In genomic region chrX:66024570-66024969, GRCh38 we compare ENCODE assay signal across 34 cellular contexts. TPM values are rescaled to one million over a fixed set of nuclear protein-coding genes. Genes with fewer than 3 reads are reported as not detected.
"Had no signal": no experiment of that assay in that cellular context is flagged by ENCODE, and none has a peak within 500 bp of the region (broad histone marks: within the 10 kb centered on the region; RNA-seq: fewer than 3 reads in every experiment).

No MANE protein-coding gene starts in this region.

- ATAC-seq: activated T-cell treated with anti-CD3 and anti-CD28 coated beads, Interleukin-2, amount 50 U/mL, for 4 hours; gastroesophageal sphincter; left cardiac atrium; left ventricle myocardium superior; pancreas had no signal

- H3K27ac Mint-ChIP-seq: activated CD4-positive, alpha-beta memory T cell treated with anti-CD3 and anti-CD28 coated beads, Interleukin-2, amount 10 ng/mL, durations not matched to agents 7 days and 5 days; activated CD4-positive, alpha-beta T cell treated with anti-CD3 and anti-CD28 coated beads, Interleukin-2, amount 10 ng/mL, durations not matched to agents 24 days and 14 days; activated naive CD8-positive, alpha-beta T cell; nephron progenitor cell; T-helper 1 cell treated with Interleukin-12 subunit alpha and Interleukin-12 subunit beta and Interleukin-4 antibody, amounts not matched to agents 30 μg/mL and 1 μg/mL, for 36 hours had no signal

- DNase-seq: activated CD4-positive, alpha-beta memory T cell treated with anti-CD3 and anti-CD28 coated beads, Interleukin-2, amount 10 ng/mL, durations not matched to agents 7 days and 5 days; activated CD4-positive, alpha-beta T cell treated with anti-CD3 and anti-CD28 coated beads, Interleukin-2, amount 10 ng/mL, durations not matched to agents 24 days and 14 days; activated CD4-positive, CD25-positive, alpha-beta regulatory T cell treated with anti-CD3 and anti-CD28 coated beads, Interleukin-2, amount 50 U/mL, for 72 hours; activated CD8-positive, alpha-beta memory T cell treated with anti-CD3 and anti-CD28 coated beads, Interleukin-2, amount 50 U/mL, for 48 hours; activated effector memory CD4-positive, alpha-beta T cell treated with Interleukin-2 at 50 U/mL for 16 hours; activated naive CD4-positive, alpha-beta T cell treated with Interleukin-2 at 50 U/mL for 16 hours; activated T-cell treated with anti-CD3 and anti-CD28 coated beads, Interleukin-2, amount 50 U/mL, for 4 hours; brain microvascular endothelial cell; caudate nucleus; cortex of kidney; head of caudate nucleus; hippocampal formation; left cardiac atrium; left ventricle myocardium superior; nephron progenitor cell; pancreas; retina; sigmoid colon; small intestine; stimulated activated CD4-positive, alpha-beta T cell treated with anti-CD3 and anti-CD28 coated beads, Interleukin-1b, Interleukin-23, amount 100 ng/mL, for 48 hours; stimulated activated naive CD4-positive, alpha-beta T cell treated with Interleukin-2 at 50 U/mL for 16 hours; SW 1271; T-helper 9 cell; trophoblast cell; WERI-Rb-1 had no signal

- H3K36me3 Mint-ChIP-seq: activated naive CD8-positive, alpha-beta T cell had no signal

- H3K27me3 Mint-ChIP-seq: activated CD4-positive, alpha-beta memory T cell treated with anti-CD3 and anti-CD28 coated beads, Interleukin-2, amount 10 ng/mL, durations not matched to agents 7 days and 5 days; activated CD4-positive, alpha-beta T cell treated with anti-CD3 and anti-CD28 coated beads, Interleukin-2, amount 10 ng/mL, durations not matched to agents 24 days and 14 days; activated naive CD8-positive, alpha-beta T cell had no signal

- H3K4me3 Mint-ChIP-seq: activated CD4-positive, alpha-beta memory T cell treated with anti-CD3 and anti-CD28 coated beads, Interleukin-2, amount 10 ng/mL, durations not matched to agents 7 days and 5 days; activated CD4-positive, alpha-beta T cell treated with anti-CD3 and anti-CD28 coated beads, Interleukin-2, amount 10 ng/mL, durations not matched to agents 24 days and 14 days; activated naive CD8-positive, alpha-beta T cell; activated T-cell treated with anti-CD3 and anti-CD28 coated beads, Interleukin-2, amount 50 U/mL, for 4 hours; nephron progenitor cell; T-helper 1 cell treated with Interleukin-12 subunit alpha and Interleukin-12 subunit beta and Interleukin-4 antibody, amounts not matched to agents 30 μg/mL and 1 μg/mL, for 36 hours had no signal

- H3K4me1 Mint-ChIP-seq: nephron progenitor cell had no signal

- H3K9me3 Mint-ChIP-seq: activated CD4-positive, alpha-beta memory T cell treated with anti-CD3 and anti-CD28 coated beads, Interleukin-2, amount 10 ng/mL, durations not matched to agents 7 days and 5 days; activated T-cell treated with anti-CD3 and anti-CD28 coated beads, Interleukin-2, amount 50 U/mL, for 4 hours; T-helper 1 cell treated with Interleukin-12 subunit alpha and Interleukin-12 subunit beta and Interleukin-4 antibody, amounts not matched to agents 30 μg/mL and 1 μg/mL, for 36 hours had no signal

RNA-seq across cellular contexts. Expression of gene VSIG4, which starts 15.3 kb away (rescaled TPM):
- total RNA-seq: activated CD4-positive, alpha-beta memory T cell treated with anti-CD3 and anti-CD28 coated beads, Interleukin-2, amount 10 ng/mL, durations not matched to agents 7 days and 5 days; activated CD4-positive, alpha-beta T cell treated with anti-CD3 and anti-CD28 coated beads, Interleukin-2, amount 10 ng/mL, durations not matched to agents 24 days and 14 days; chondrocyte; endothelial cell of umbilical vein; fibroblast of lung; fibroblast of villous mesenchyme; lung microvascular endothelial cell had no signal
- polyA plus RNA-seq: endothelial cell of umbilical vein, fibroblast of lung, keratinocyte had no signal
